8 cellular contexts compared by ENCODE assay signal in the genomic region with DNA sequence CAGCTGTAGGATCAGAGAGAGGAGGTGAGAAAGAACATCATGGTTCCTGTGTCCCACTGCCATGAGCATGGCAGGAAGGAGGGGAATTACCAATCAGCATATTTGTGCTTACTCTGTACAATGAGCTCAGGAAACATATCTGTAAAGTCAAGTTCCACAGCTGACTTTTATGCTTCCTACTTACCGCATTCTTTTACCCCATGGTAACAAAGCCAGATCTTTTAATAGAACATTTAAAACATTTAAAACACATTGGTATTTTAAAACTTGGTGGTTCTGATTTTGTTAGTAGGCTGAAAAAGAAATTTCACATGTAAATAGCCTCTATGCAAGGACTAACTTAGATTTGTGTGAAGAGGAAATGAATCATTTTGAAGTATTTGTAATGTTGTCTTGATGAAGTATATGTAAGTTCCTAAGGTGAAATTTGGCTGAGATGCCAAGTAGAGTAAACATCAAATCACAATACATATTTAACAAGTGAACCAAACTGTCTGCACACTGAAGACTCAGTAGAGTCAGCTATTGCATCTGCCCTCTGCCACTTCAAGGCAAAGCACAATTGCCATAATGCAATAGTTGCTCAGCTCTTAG.
DNase-seq lines count a peak whose midpoint lies in the region; ATAC-seq and TF ChIP-seq lines count a peak whose summit lies in the region.

No MANE protein-coding gene starts in this region.

- no peaks in the 10 kb centered on the region for H3K27me3 ChIP-seq in PC-9 (ENCODE audit: insufficient read depth, low read depth)

- ATAC-seq in effector memory CD8-positive, alpha-beta T cell (replicated peaks) = peak; percentile 29
- peak; percentile 83 for ATAC-seq in stimulated activated naive CD8-positive, alpha-beta T cell treated with anti-CD3 and anti-CD28 coated beads, Interleukin-15, amount 100 ng/mL, for 72 hours
- no peak for ATAC-seq in GM21515 (IDR thresholded peaks at IDR 0.05; ENCODE audit: unreplicated experiment)

- H3K4me2 ChIP-seq in PC-9 = 0 out of 2 replicates have a peak overlapping the region, but pooled peaks have one; percentile 16

- H3K9me3 Mint-ChIP-seq in activated naive CD4-positive, alpha-beta T cell treated with anti-CD3 and anti-CD28 coated beads, Interleukin-2, amount 50 U/mL, for 24 hours = no peaks in the 10 kb centered on the region
- H3K9me3 Mint-ChIP-seq in effector memory CD8-positive, alpha-beta T cell = no peaks in the 10 kb centered on the region
- H3K9me3 Mint-ChIP-seq in stimulated activated naive CD8-positive, alpha-beta T cell treated with anti-CD3 and anti-CD28 coated beads, Interleukin-15, amount 100 ng/mL, for 72 hours = no peaks in the 10 kb centered on the region

- no peak for TF ChIP-seq CTCF in PC-9 (conservative IDR thresholded peaks at IDR 0.05)

- no peaks in the 10 kb centered on the region for H3K36me3 ChIP-seq in PC-9 (ENCODE audit: low read depth)

- H3K4me3 Mint-ChIP-seq in activated naive CD4-positive, alpha-beta T cell treated with anti-CD3 and anti-CD28 coated beads, Interleukin-2, amount 50 U/mL, for 24 hours = peak overlapping the region; percentile 51
- no peak overlapping the region for H3K4me3 Mint-ChIP-seq in effector memory CD8-positive, alpha-beta T cell
- peak overlapping the region in 1 of 2 donors; percentile 38 for H3K4me3 Mint-ChIP-seq in stimulated activated naive CD8-positive, alpha-beta T cell treated with anti-CD3 and anti-CD28 coated beads, Interleukin-15, amount 100 ng/mL, for 72 hours

- CTCF ChIA-PET in PC-9 (lab: Charles Lee) = no interaction called here

- H3K27me3 Mint-ChIP-seq in activated naive CD4-positive, alpha-beta T cell treated with anti-CD3 and anti-CD28 coated beads, Interleukin-2, amount 50 U/mL, for 24 hours = no peaks in the 10 kb centered on the region
- H3K27me3 Mint-ChIP-seq in effector memory CD8-positive, alpha-beta T cell = no peaks in the 10 kb centered on the region
- H3K27me3 Mint-ChIP-seq in stimulated activated naive CD8-positive, alpha-beta T cell treated with anti-CD3 and anti-CD28 coated beads, Interleukin-15, amount 100 ng/mL, for 72 hours = no peaks in the 10 kb centered on the region

- no TSS peak for BruUV-seq in PC-9 (replicated peaks; lab: Mats Ljungman, UMichigan)

- intact Hi-C loops in PC-9 (cut with micrococcal nuclease; ENCODE audit: unreplicated experiment) = no loop called here

- H2AFZ ChIP-seq in PC-9 = no peak overlapping the region

- H3K27ac Mint-ChIP-seq in activated naive CD4-positive, alpha-beta T cell treated with anti-CD3 and anti-CD28 coated beads, Interleukin-2, amount 50 U/mL, for 24 hours = peak overlapping the region; percentile 97
- H3K27ac Mint-ChIP-seq in effector memory CD8-positive, alpha-beta T cell = peak overlapping the region in 1 of 2 donors; percentile 4
- peak overlapping the region; percentile 70 to 94 for H3K27ac Mint-ChIP-seq in stimulated activated naive CD8-positive, alpha-beta T cell treated with anti-CD3 and anti-CD28 coated beads, Interleukin-15, amount 100 ng/mL, for 72 hours

- peaks cover 17% of the 10 kb centered on the region for H3K4me1 ChIP-seq in PC-9 (replicated peaks; ENCODE audit: insufficient read depth)

- DNase-seq in activated naive CD4-positive, alpha-beta T cell treated with anti-CD3 and anti-CD28 coated beads, Interleukin-2, amount 50 U/mL, for 16 hours = no peak
- no peak for DNase-seq in PC-9
- no peak for DNase-seq in effector memory CD8-positive, alpha-beta T cell
- no peak for DNase-seq in stimulated activated naive CD8-positive, alpha-beta T cell treated with anti-CD3 and anti-CD28 coated beads, Interleukin-15, amount 100 ng/mL, for 72 hours
- DNase-seq in occipital lobe (lab: John Stamatoyannopoulos, UW) = no peak
- DNase-seq in effector CD4-positive, alpha-beta T cell = no peak

- H3K27ac ChIP-seq in PC-9 = no peak overlapping the region

- POLR2A ChIA-PET in PC-9 (lab: Charles Lee; ENCODE audit: unreplicated experiment) = no interaction called here

- H3K9me3 ChIP-seq in PC-9 (ENCODE audit: insufficient read depth, low read depth) = no peaks in the 10 kb centered on the region

- H3K36me3 Mint-ChIP-seq in activated naive CD4-positive, alpha-beta T cell treated with anti-CD3 and anti-CD28 coated beads, Interleukin-2, amount 50 U/mL, for 24 hours = peaks cover 46% of the 10 kb centered on the region
- H3K36me3 Mint-ChIP-seq in effector memory CD8-positive, alpha-beta T cell (ENCODE audit: insufficient read depth) = peaks cover 4% of the 10 kb centered on the region

- no peaks in the 10 kb centered on the region for H4K20me1 ChIP-seq in PC-9 (ENCODE audit: insufficient read depth)

- peaks cover 57% of the 10 kb centered on the region for H3K4me1 Mint-ChIP-seq in activated naive CD4-positive, alpha-beta T cell treated with anti-CD3 and anti-CD28 coated beads, Interleukin-2, amount 50 U/mL, for 24 hours
- peaks cover 2 to 5% of the 10 kb centered on the region in 2 donors for H3K4me1 Mint-ChIP-seq in effector memory CD8-positive, alpha-beta T cell (ENCODE audit: low read depth in 2 of 2)
- peaks cover 55% of the 10 kb centered on the region for H3K4me1 Mint-ChIP-seq in stimulated activated naive CD8-positive, alpha-beta T cell treated with anti-CD3 and anti-CD28 coated beads, Interleukin-15, amount 100 ng/mL, for 72 hours

- no peaks in the 10 kb centered on the region for H3K79me2 ChIP-seq in PC-9 (ENCODE audit: low read depth)

- no peaks in the 10 kb centered on the region for H3K9me2 ChIP-seq in PC-9 (ENCODE audit: insufficient read depth)

- no peak overlapping the region for H3K4me3 ChIP-seq in PC-9

- H3F3A ChIP-seq in PC-9 (ENCODE audit: insufficient read depth, low read depth) = peaks cover 1% of the 10 kb centered on the region
